8 cellular contexts compared by ENCODE assay signal in the genomic region with DNA sequence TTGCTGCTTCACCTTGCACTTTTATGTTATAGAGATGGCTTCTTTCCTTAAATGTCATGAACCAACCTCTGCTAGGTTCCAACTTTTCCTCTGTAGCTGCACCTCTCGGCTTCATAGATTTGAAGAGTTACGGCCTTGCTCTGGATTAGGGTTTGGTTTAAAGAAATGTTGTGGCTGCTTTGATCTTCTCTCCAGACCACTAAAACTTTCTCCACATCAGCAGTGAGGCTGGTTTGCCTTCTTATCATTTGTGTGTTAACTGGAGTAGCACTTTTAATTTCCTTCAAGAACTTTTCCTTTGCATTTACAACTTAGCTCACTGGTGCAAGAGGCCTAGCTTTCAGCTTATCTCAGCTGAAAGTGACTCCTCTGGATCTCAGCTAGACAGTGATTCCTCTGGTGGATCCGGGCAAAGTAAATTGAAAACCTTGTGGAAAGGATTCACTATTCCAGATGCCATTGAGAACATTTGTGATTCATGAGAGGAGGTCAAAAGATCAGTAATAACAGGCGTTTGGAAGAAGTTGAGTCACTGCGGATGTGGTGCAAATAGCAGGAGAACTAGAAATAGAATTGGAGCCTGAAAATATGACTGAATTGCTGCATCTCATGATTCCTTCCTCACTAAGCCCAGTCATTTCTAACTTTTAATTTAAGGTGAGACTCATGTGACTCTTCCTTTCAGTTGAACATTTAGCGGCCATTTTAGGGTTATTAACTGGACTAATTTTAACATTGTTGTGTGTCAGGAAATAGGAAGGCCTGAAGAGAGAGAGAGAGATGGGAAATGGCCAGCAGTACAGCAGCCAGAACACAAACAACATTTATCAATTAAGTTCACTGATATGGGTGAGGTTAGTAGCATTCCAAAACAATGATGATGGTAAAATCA. TPM values are rescaled to one million over a fixed set of nuclear protein-coding genes. Genes with fewer than 3 reads are reported as not detected.
DNase-seq lines count a peak whose midpoint lies in the region; ATAC-seq and TF ChIP-seq lines count a peak whose summit lies in the region.

No MANE protein-coding gene starts in this region.

- 43 to 49% (median 44%) methylated on average over 6 of the region's 6 CpGs for WGBS in ovary, 3 donors

- no peaks in the 10 kb centered on the region for H3K9me3 Mint-ChIP-seq in activated naive CD8-positive, alpha-beta T cell treated with anti-CD3 and anti-CD28 coated beads, Interleukin-2, amount 50 U/mL, for 24 hours

- no peak for TF ChIP-seq POLR2A in ovary (IDR thresholded peaks at IDR 0.05)

- H3K27ac ChIP-seq in left ventricle myocardium inferior (replicated peaks) (no peak overlapping the region), ovary (no peak overlapping the region)

- no peak overlapping the region for H3K4me3 Mint-ChIP-seq in activated naive CD8-positive, alpha-beta T cell treated with anti-CD3 and anti-CD28 coated beads, Interleukin-2, amount 50 U/mL, for 24 hours

- H3K4me1 Mint-ChIP-seq in activated naive CD8-positive, alpha-beta T cell treated with anti-CD3 and anti-CD28 coated beads, Interleukin-2, amount 50 U/mL, for 24 hours: peaks cover 59% of the 10 kb centered on the region

- DNase-seq in left ventricle myocardium superior (no peak), left ventricle myocardium inferior (no peak), myocyte (ENCODE audit: low read depth) (peak; percentile 94), ovary (no peak), epidermal melanocyte (ENCODE audit: insufficient read length, low spot score) (no peak), NCI-H774 (lab: John Stamatoyannopoulos, UW) (no peak)
- DNase-seq in activated naive CD8-positive, alpha-beta T cell treated with anti-CD3 and anti-CD28 coated beads, Interleukin-2, amount 50 U/mL, for 24 hours: no peak

- no peaks in the 10 kb centered on the region for H3K27me3 ChIP-seq in left ventricle myocardium inferior (ENCODE audit: low read depth)
- no peaks in the 10 kb centered on the region for H3K27me3 ChIP-seq in ovary

- ATAC-seq in left ventricle myocardium superior (peak; percentile 21), HG03196 (IDR thresholded peaks at IDR 0.05; ENCODE audit: unreplicated experiment) (peak; percentile 72)
- ATAC-seq in activated naive CD8-positive, alpha-beta T cell treated with anti-CD3 and anti-CD28 coated beads, Interleukin-2, amount 50 U/mL, for 24 hours: peak; percentile 31

- no peaks in the 10 kb centered on the region for H3K9me3 ChIP-seq in left ventricle myocardium inferior (replicated peaks)
- H3K9me3 ChIP-seq in ovary: no peaks in the 10 kb centered on the region

- no peaks in the 10 kb centered on the region for H3K27me3 Mint-ChIP-seq in activated naive CD8-positive, alpha-beta T cell treated with anti-CD3 and anti-CD28 coated beads, Interleukin-2, amount 50 U/mL, for 24 hours

- TF ChIP-seq CTCF in left ventricle myocardium inferior (IDR thresholded peaks at IDR 0.05; ENCODE audit: borderline replicate concordance) (no peak), ovary (IDR thresholded peaks at IDR 0.05) (no peak)

- no peaks in the 10 kb centered on the region for H3K36me3 Mint-ChIP-seq in activated naive CD8-positive, alpha-beta T cell treated with anti-CD3 and anti-CD28 coated beads, Interleukin-2, amount 50 U/mL, for 24 hours (ENCODE audit: low read depth)

- TF ChIP-seq EP300 in ovary (IDR thresholded peaks at IDR 0.05): no peak

- H3K36me3 ChIP-seq in left ventricle myocardium inferior (no peaks in the 10 kb centered on the region), ovary (no peaks in the 10 kb centered on the region)

- H3K4me3 ChIP-seq in left ventricle myocardium inferior (no peak overlapping the region), ovary (no peak overlapping the region)

- H3K4me1 ChIP-seq in left ventricle myocardium inferior (no peaks in the 10 kb centered on the region), ovary (ENCODE audit: insufficient read depth) (no peaks in the 10 kb centered on the region)

- peak overlapping the region; percentile 56 for H3K27ac Mint-ChIP-seq in activated naive CD8-positive, alpha-beta T cell treated with anti-CD3 and anti-CD28 coated beads, Interleukin-2, amount 50 U/mL, for 24 hours

- intact Hi-C loops in left ventricle myocardium superior (cut with micrococcal nuclease): no loop called here
- intact Hi-C loops in left ventricle myocardium inferior (cut with micrococcal nuclease): no loop called here
- intact Hi-C loops in ovary (cut with DNase I): no loop called here

RNA-seq across cellular contexts. Expression of gene RGS1, which starts 16.2 kb away (rescaled TPM):
- total RNA-seq in left ventricle myocardium superior (0.59 TPM), left ventricle myocardium inferior (0.74 TPM), myocyte (0.43 TPM in 1 of 2 replicates, not detected in the other), ovary (100 to 1,000 TPM in 1 of 7 donors, 10 to 100 TPM in 4, 1 to 10 TPM in 2; 7.5 to 129 (median 17.3) TPM)
- polyA plus RNA-seq in myocyte (2012): 0.04 TPM
- polyA plus RNA-seq in ovary: 10 to 100 TPM in 1 of 2 donors, 1 to 10 TPM in 1; 8.7 to 11.8 TPM

Comparison
In these comparisons a context has a peak if more than half of its experiments do, and no peak if none do; other contexts are left out.
1. ATAC-seq: peak in every context shown above with its lines; median percentile 72 in HG03196; 31 in activated naive CD8-positive, alpha-beta T cell treated with anti-CD3 and anti-CD28 coated beads, Interleukin-2, amount 50 U/mL, for 24 hours; 21 in left ventricle myocardium superior.